Comparison of ENCODE assay signal across 7 cellular contexts in the genomic region with DNA sequence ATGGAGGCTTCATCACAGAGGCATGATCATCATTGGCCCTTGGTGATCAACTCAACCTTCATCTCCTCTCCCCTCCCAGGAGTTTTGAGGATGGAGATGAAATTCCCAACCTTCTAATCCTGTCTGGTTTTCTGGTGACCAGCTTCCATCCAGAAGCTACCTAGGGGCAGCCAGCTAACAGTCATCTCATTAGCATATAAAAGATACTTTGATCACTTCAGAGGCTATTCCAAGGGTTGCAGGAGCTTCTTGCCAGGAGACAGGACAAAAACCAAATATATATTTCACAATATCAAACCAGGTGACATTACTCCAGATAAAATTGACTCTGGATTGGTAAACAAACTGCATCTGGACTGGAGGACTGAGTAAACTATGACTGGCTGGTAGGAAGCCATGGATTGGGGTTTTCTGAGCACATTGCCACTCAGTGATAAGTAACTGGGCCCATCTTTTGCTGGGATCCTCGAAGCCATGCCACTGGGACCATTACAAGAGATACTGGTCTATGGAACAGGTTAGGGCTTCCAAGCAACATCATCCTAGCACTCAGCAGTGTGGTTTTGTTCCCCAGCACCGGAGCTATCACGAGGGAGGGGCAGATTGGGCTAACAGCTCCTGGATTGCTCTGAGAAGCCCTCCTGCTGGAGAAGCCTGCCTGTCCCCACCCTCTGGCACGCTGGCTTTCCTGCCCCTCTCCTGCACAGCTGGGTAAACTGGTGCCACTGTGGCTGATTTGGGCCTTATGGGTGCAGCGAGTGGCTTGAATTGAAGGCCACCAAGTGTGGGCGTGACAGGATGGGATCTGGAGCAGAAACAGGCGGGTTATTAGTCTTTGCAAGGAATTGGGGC.
DNase-seq lines count a peak whose midpoint lies in the region; ATAC-seq, FAIRE-seq and TF ChIP-seq lines count a peak whose summit lies in the region.
"Not testable (repeated sequence)": the region's sequence is repeated elsewhere in the genome, so short reads cannot be mapped to it uniquely, and the experiment has no call there.

No MANE protein-coding gene starts in this region.

- not testable (repeated sequence) for H3K4me1 ChIP-seq in CD8-positive, alpha-beta memory T cell (ENCODE audit: insufficient read depth, low read length)

- not testable (repeated sequence) for H3K27ac ChIP-seq in CD8-positive, alpha-beta memory T cell (ENCODE audit: low read depth, low read length)

- H3K9me3 ChIP-seq in CD8-positive, alpha-beta memory T cell (ENCODE audit: low read length): not testable (repeated sequence)

- not testable (repeated sequence) for H3K36me3 ChIP-seq in CD8-positive, alpha-beta memory T cell (ENCODE audit: insufficient read depth, low read length)

- not testable (repeated sequence) for H3K27me3 Mint-ChIP-seq in CD8-positive, alpha-beta memory T cell; activated CD4-positive, alpha-beta T cell treated with anti-CD3 and anti-CD28 coated beads, Interleukin-2, amount 10 ng/mL, durations not matched to agents 7 days and 5 days; chondrocyte (ENCODE audit: low read depth); memory B cell

- H3K27me3 ChIP-seq in CD8-positive, alpha-beta memory T cell (ENCODE audit: insufficient read depth, low read length, poor library complexity, severe bottlenecking): not testable (repeated sequence)

- not testable (repeated sequence) for TF ChIP-seq CTCF in chondrocyte (IDR thresholded peaks at IDR 0.05)

- peak; percentile 65 for FAIRE-seq in GM19239 (lab: Jason Lieb, UNC)

- peak overlapping the region in 1 of 7 donors; percentile 49 for H3K4me3 Mint-ChIP-seq in CD8-positive, alpha-beta memory T cell
- peak overlapping the region; percentile 9 for H3K4me3 Mint-ChIP-seq in activated CD4-positive, alpha-beta T cell treated with anti-CD3 and anti-CD28 coated beads, Interleukin-2, amount 10 ng/mL, durations not matched to agents 7 days and 5 days
- H3K4me3 Mint-ChIP-seq in chondrocyte (ENCODE audit: unreplicated experiment); memory B cell: not testable (repeated sequence)

- ATAC-seq in HG02623 (IDR thresholded peaks at IDR 0.05; ENCODE audit: unreplicated experiment): peak; percentile 26
- ATAC-seq in HG03378 (IDR thresholded peaks at IDR 0.05; ENCODE audit: unreplicated experiment): peak; percentile 16
- ATAC-seq in memory B cell (ENCODE audit: low read depth): not testable (repeated sequence)

- POLR2A ChIA-PET in CD8-positive, alpha-beta memory T cell (lab: Charles Lee); activated CD4-positive, alpha-beta T cell treated with anti-CD3 and anti-CD28 coated beads, Interleukin-2, amount 10 ng/mL, durations not matched to agents 7 days and 5 days (lab: Charles Lee): not testable (repeated sequence)

- CTCF ChIA-PET in CD8-positive, alpha-beta memory T cell (lab: Charles Lee): not testable (repeated sequence)
- CTCF ChIA-PET in activated CD4-positive, alpha-beta T cell treated with anti-CD3 and anti-CD28 coated beads, Interleukin-2, amount 10 ng/mL, durations not matched to agents 7 days and 5 days (lab: Charles Lee): interaction anchor here (0.6 kb wide), 2 partner anchors 34 to 106 kb away, joined by 3 read pairs; no protein-coding TSS in a partner anchor

- not testable (repeated sequence) for H3K9me3 Mint-ChIP-seq in CD8-positive, alpha-beta memory T cell; activated CD4-positive, alpha-beta T cell treated with anti-CD3 and anti-CD28 coated beads, Interleukin-2, amount 10 ng/mL, durations not matched to agents 7 days and 5 days; chondrocyte (ENCODE audit: low read depth); memory B cell

- peaks cover 4 to 52% (median 7%) of the 10 kb centered on the region in 3 donors for H3K36me3 Mint-ChIP-seq in CD8-positive, alpha-beta memory T cell
- peaks cover 46% of the 10 kb centered on the region for H3K36me3 Mint-ChIP-seq in activated CD4-positive, alpha-beta T cell treated with anti-CD3 and anti-CD28 coated beads, Interleukin-2, amount 10 ng/mL, durations not matched to agents 7 days and 5 days (ENCODE audit: low read depth)
- not testable (repeated sequence) for H3K36me3 Mint-ChIP-seq in chondrocyte (ENCODE audit: low read depth)
- H3K36me3 Mint-ChIP-seq in memory B cell: peaks cover 13% of the 10 kb centered on the region

- DNase-seq in CD8-positive, alpha-beta memory T cell; GM19239 (ENCODE audit: insufficient read length, low spot score); activated CD4-positive, alpha-beta T cell treated with anti-CD3 and anti-CD28 coated beads, Interleukin-2, amount 10 ng/mL, durations not matched to agents 7 days and 5 days; memory B cell (ENCODE audit: low spot score in 2 of 2): not testable (repeated sequence)
- DNase-seq in chondrocyte (ENCODE audit: low spot score): peak; percentile 51

- H3K4me3 ChIP-seq in CD8-positive, alpha-beta memory T cell (ENCODE audit: low read length): not testable (repeated sequence)

- peaks cover 15 to 46% (median 23%) of the 10 kb centered on the region in 3 donors for H3K4me1 Mint-ChIP-seq in CD8-positive, alpha-beta memory T cell
- H3K4me1 Mint-ChIP-seq in activated CD4-positive, alpha-beta T cell treated with anti-CD3 and anti-CD28 coated beads, Interleukin-2, amount 10 ng/mL, durations not matched to agents 7 days and 5 days: peaks cover 20% of the 10 kb centered on the region
- not testable (repeated sequence) for H3K4me1 Mint-ChIP-seq in chondrocyte (ENCODE audit: low read depth); memory B cell

- peak overlapping the region in 5 of 8 donors; percentile 1 to 86 (median 24) for H3K27ac Mint-ChIP-seq in CD8-positive, alpha-beta memory T cell
- H3K27ac Mint-ChIP-seq in activated CD4-positive, alpha-beta T cell treated with anti-CD3 and anti-CD28 coated beads, Interleukin-2, amount 10 ng/mL, durations not matched to agents 7 days and 5 days: peak overlapping the region; percentile 60
- not testable (repeated sequence) for H3K27ac Mint-ChIP-seq in chondrocyte (ENCODE audit: unreplicated experiment)
- H3K27ac Mint-ChIP-seq in memory B cell: peak overlapping the region; percentile 93
